Comparison of ENCODE assay signal across 9 cellular contexts in the genomic region with DNA sequence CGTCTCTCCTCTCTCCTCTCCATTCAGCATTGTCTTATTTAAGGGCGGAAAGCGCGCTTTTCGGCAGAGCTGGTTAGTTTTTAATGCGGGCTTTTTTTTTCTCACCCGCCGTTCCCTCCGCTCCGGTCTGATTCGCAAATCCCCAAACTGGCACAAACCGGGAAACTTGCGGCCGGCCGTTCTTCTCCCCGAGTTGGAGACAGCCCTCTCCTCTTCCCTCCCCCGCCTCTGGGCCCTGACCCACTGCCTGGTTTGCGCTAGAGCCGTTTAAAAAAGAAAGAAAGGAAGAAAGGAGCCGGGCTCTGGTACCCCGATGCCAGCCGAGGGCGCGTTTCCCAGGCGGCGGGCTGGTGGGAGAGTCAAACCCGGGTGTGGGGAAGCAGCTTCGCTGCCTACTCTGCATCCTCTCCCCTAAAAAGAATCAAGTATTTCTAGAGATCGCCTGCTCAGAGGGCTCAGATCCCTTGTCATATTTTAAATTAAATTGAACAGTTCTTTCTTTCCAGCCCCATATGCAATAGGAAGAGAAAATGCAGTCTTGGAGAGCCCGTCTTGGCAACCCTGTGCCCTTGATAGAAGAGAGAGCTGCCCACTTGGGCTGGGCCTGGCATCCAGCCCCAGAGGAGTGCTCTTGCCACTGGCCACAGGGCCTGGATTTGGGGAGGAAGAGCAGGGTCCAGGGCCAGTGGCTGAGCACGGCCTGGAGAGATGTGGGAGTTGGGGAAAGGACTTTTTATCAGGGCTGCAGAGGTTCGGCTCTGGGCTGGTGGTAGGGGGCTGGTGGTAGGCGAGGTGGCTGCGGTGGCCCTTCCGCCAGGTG. TPM values are rescaled to one million over a fixed set of nuclear protein-coding genes. Genes with fewer than 3 reads are reported as not detected.
DNase-seq lines count a peak whose midpoint lies in the region; TF ChIP-seq lines count a peak whose summit lies in the region.
"Had no signal": no experiment of that assay in that cellular context is flagged by ENCODE, and none has a peak within 500 bp of the region (broad histone marks: within the 10 kb centered on the region; RNA-seq: fewer than 3 reads in every experiment).

No MANE protein-coding gene starts in this region.

- DNase-seq in Daoy (ENCODE audit: low read depth) (peak; percentile 72), UCSD-AML1 (lab: John Stamatoyannopoulos, UW; ENCODE audit: unreplicated experiment) (peak; percentile 45), fibroblast of pulmonary artery (ENCODE audit: low read depth) (peak; percentile 49), retina (peak; percentile 73), HT-29 (ENCODE audit: low spot score) (no peak), COLO668 (lab: John Stamatoyannopoulos, UW; ENCODE audit: unreplicated experiment) (no peak), cortex of kidney (lab: John Stamatoyannopoulos, UW) (no peak)
- no peak for DNase-seq in stimulated activated CD4-positive, alpha-beta T cell treated with anti-CD3 and anti-CD28 coated beads, Interleukin-4, amount 100 ng/mL, for 1 hour

- peak overlapping the region; percentile 47 for H3K4me3 ChIP-seq in fibroblast of pulmonary artery (replicated peaks; ENCODE audit: low read depth, low read length)

- no peak for TF ChIP-seq CTCF in fibroblast of pulmonary artery (IDR thresholded peaks at IDR 0.05; ENCODE audit: low read length, missing control alignments)

RNA-seq across cellular contexts. Expression of a gene that starts 19.0 kb away (rescaled TPM):
- total RNA-seq in Daoy (2014; rRNA removed; shearing (Covaris generic)) = 8.3 and 9.9 TPM in 2 replicates
- total RNA-seq in HT-29 (2014; rRNA removed; shearing (Covaris generic)) = 22.4 and 32.3 TPM in 2 replicates

RNA-seq across cellular contexts. Expression of a gene that starts 44.9 kb away (rescaled TPM):
- not detected in 2 replicates for total RNA-seq in Daoy (2014; rRNA removed; shearing (Covaris generic))
- 0.31 TPM in 1 of 2 replicates, not detected in the other for total RNA-seq in HT-29 (2014; rRNA removed; shearing (Covaris generic))
- total RNA-seq: left lobe of liver had no signal

RNA-seq across cellular contexts. Expression of a gene that starts 57.3 kb away (rescaled TPM):
- 75.8 and 80.8 TPM in 2 replicates for total RNA-seq in Daoy (2014; rRNA removed; shearing (Covaris generic))
- 75.2 and 80.9 TPM in 2 replicates for total RNA-seq in HT-29 (2014; rRNA removed; shearing (Covaris generic))

Comparison
In these comparisons a context has a peak if more than half of its experiments do, and no peak if none do; other contexts are left out.
1. DNase-seq: peak in Daoy (single experiment), UCSD-AML1 (single experiment), fibroblast of pulmonary artery (single experiment) and retina (single experiment); none in HT-29 (single experiment), stimulated activated CD4-positive, alpha-beta T cell treated with anti-CD3 and anti-CD28 coated beads, Interleukin-4, amount 100 ng/mL, for 1 hour (single experiment), COLO668 (single experiment) and cortex of kidney (single experiment).